ENCODE assay signal across 8 cellular contexts in genomic region chr9:101486693-101487442, GRCh38. TPM values are rescaled to one million over a fixed set of nuclear protein-coding genes. Genes with fewer than 3 reads are reported as not detected.
DNase-seq lines count a peak whose midpoint lies in the region; ATAC-seq and TF ChIP-seq lines count a peak whose summit lies in the region.

No MANE protein-coding gene starts in this region.

- H3K27me3 ChIP-seq in HUES48 (ENCODE audit: control insufficient read depth, insufficient read depth, low read length) (peaks cover 5% of the 10 kb centered on the region; the same call in 1 of the 2 replicates), lung (ENCODE audit: control insufficient read depth, insufficient read depth) (no peaks in the 10 kb centered on the region), testis (no peaks in the 10 kb centered on the region)

- peak overlapping the region; percentile 70 for H3K27ac ChIP-seq in HUES48 (ENCODE audit: low read depth, low read length)
- H3K27ac ChIP-seq in lung (ENCODE audit: low read depth in 1 of 2, low read length in 1 of 2), result peak overlapping the region; percentile 83 to 90
- peak overlapping the region; percentile 74 to 84 for H3K27ac ChIP-seq in testis

- intact Hi-C loops in testis (cut with DNase I; ENCODE audit: low total_unique reads), result no loop called here

- ATAC-seq in lung (ENCODE audit: insufficient read depth, low FRiP score) (peak; percentile 84), HG02885 (IDR thresholded peaks at IDR 0.05; ENCODE audit: poor library complexity, unreplicated experiment) (no peak), GM19351 (IDR thresholded peaks at IDR 0.05; ENCODE audit: unreplicated experiment) (no peak)

- H3K4me3 ChIP-seq in HUES48 (ENCODE audit: low read depth, low read length) (peak overlapping the region; percentile 84), epithelial cell of esophagus (ENCODE audit: low read length) (peak overlapping the region; percentile 73), lung (peak overlapping the region; percentile 47), testis (peak overlapping the region; percentile 68 to 81)

- no peaks in the 10 kb centered on the region for H3K9me3 ChIP-seq in HUES48 (ENCODE audit: control insufficient read depth, insufficient read depth, low read length)
- H3K9me3 ChIP-seq in lung (ENCODE audit: control insufficient read depth in 2 of 2, insufficient read depth in 1 of 2, low read length in 1 of 2), result peaks cover 0 to 3% of the 10 kb centered on the region in 2 donors
- no peaks in the 10 kb centered on the region for H3K9me3 ChIP-seq in testis

- H3K9ac ChIP-seq in HUES48 (ENCODE audit: low read depth, low read length), result peak overlapping the region; percentile 77

- peaks cover 14% of the 10 kb centered on the region for H3K4me1 ChIP-seq in HUES48 (ENCODE audit: control insufficient read depth, insufficient read depth, low read length)
- H3K4me1 ChIP-seq in lung (ENCODE audit: control insufficient read depth in 2 of 2, insufficient read depth in 2 of 2, low read length in 2 of 2), result peaks cover 0 to 7% of the 10 kb centered on the region in 2 donors
- H3K4me1 ChIP-seq in testis, result no peaks in the 10 kb centered on the region

- 1% methylated on average over 50 to 53 of the region's 53 CpGs for WGBS in lung, 2 donors
- 1 to 2% methylated on average over 24 to 52 of the region's 53 CpGs for WGBS in testis, 2 donors

- TF ChIP-seq CTCF in epithelial cell of esophagus (IDR thresholded peaks at IDR 0.05; ENCODE audit: insufficient read depth, low read depth, low read length, missing control alignments) (no peak), lung (IDR thresholded peaks at IDR 0.05; ENCODE audit: control extremely low read depth, extremely low read depth) (no peak), testis (IDR thresholded peaks at IDR 0.05) (peak in 1 of 3 experiments; percentile 15)

- TF ChIP-seq POLR2A in testis (IDR thresholded peaks at IDR 0.05), result no peak

- in situ Hi-C loops in SK-MEL-5 (cut with HindIII; ENCODE audit: low pct_unique_long_range_greater_than_20kb, low sequenced_read_pairs), result no loop called here

- DNase-seq in AG20443 (ENCODE audit: low spot score) (peak; percentile 80), SK-MEL-5 (ENCODE audit: low read depth, low spot score) (peak; percentile 43), epithelial cell of esophagus (ENCODE audit: low read depth) (peak; percentile 71), lung (ENCODE audit: low spot score) (peak; percentile 34), testis (peak; percentile 74)

- no peaks in the 10 kb centered on the region for H3K36me3 ChIP-seq in HUES48 (ENCODE audit: control insufficient read depth, insufficient read depth, low read length)
- H3K36me3 ChIP-seq in lung (ENCODE audit: control insufficient read depth in 2 of 2, insufficient read depth in 2 of 2, low read length in 2 of 2), result no peaks in the 10 kb centered on the region
- no peaks in the 10 kb centered on the region for H3K36me3 ChIP-seq in testis (ENCODE audit: low read depth, missing control alignments)

RNA-seq across cellular contexts. Expression of gene RNF20, which starts 46.8 kb away (rescaled TPM):
- 30.9 and 31.8 TPM in 2 replicates for total RNA-seq in SK-MEL-5 (2014; rRNA removed; shearing (Covaris generic))
- polyA plus RNA-seq in SK-MEL-5 (2015; cell fraction: cytosol; rRNA removed), result 30.4 and 41.0 TPM in 2 replicates
- 26.0 and 30.8 TPM in 2 replicates for polyA plus RNA-seq in SK-MEL-5 (2015; cell fraction: nucleus; rRNA removed)
- 10 to 100 TPM; 31.2 to 38.5 TPM for total RNA-seq in lung
- 10 to 100 TPM in 1 of 2 donors, 1 to 10 TPM in 1; 9.3 to 14.9 TPM for polyA plus RNA-seq in lung
- 10 to 100 TPM; 36.7 to 53.1 TPM for total RNA-seq in testis
- 78.0 TPM for polyA plus RNA-seq in testis (ENCODE audit: insufficient read depth, low read depth, low replicate concordance)

RNA-seq across cellular contexts. Expression of gene ALDOB, which starts 51.3 kb away (rescaled TPM):
- total RNA-seq in SK-MEL-5 (2014; rRNA removed; shearing (Covaris generic)), result not detected in 2 replicates
- polyA plus RNA-seq in SK-MEL-5 (2015; cell fraction: cytosol; rRNA removed), result not detected in 2 replicates
- polyA plus RNA-seq in SK-MEL-5 (2015; cell fraction: nucleus; rRNA removed), result not detected in 2 replicates
- total RNA-seq in lung (1 to 10 TPM in 1 of 2 donors, not detected in 1; 1.1 TPM), testis (under 1 TPM in 1 of 2 donors, not detected in 1; 0.79 TPM)
- polyA plus RNA-seq in lung (under 1 TPM; 0.06 to 0.09 TPM), testis (ENCODE audit: insufficient read depth, low read depth, low replicate concordance) (1.9 TPM)
